Comparison of ENCODE assay signal across 1 cellular context in the genomic region with DNA sequence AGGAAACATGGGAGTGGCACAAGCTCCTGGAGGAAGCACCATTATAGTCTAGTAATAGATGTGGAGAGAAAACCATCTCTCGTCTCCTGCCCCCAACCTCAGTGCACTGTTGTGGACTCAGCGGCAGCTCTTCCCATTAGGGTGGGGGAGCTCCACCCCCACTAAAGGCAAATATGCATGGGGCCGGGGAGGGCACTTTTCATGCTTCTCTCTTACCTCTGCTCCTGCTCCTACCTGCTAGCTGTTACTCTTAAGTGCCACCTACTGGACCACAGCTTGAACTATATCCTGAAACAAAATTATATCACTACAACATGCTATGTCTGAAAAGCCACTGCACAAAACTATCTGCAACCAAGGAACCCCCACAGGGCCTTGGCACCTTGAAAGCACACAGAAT.
TF ChIP-seq lines count a peak whose summit lies in the region.

No MANE protein-coding gene starts in this region.

TF ChIP-seq in WTC11, 78 proteins besides CTCF, POLR2A, EP300 and RAD21 (continued from another document):
- TF ChIP-seq ZNF512 (CRISPR knock-in tag; IDR thresholded peaks at IDR 0.05; ENCODE audit: borderline replicate concordance) = no peak
